8 cellular contexts compared by ENCODE assay signal in genomic region chr2:238462782-238463396, GRCh38. TPM values are rescaled to one million over a fixed set of nuclear protein-coding genes. Genes with fewer than 3 reads are reported as not detected.
A peak's percentile ranks its signal among the peaks of the same experiment; 100 is the strongest.
DNase-seq lines count a peak whose midpoint lies in the region; TF ChIP-seq lines count a peak whose summit lies in the region.

No MANE protein-coding gene starts in this region.

- H3K9me3 Mint-ChIP-seq in nephron progenitor cell: peaks cover 12% of the 10 kb centered on the region

- peaks cover 38% of the 10 kb centered on the region for H3K4me1 Mint-ChIP-seq in nephron progenitor cell

- H3K79me2 ChIP-seq in OCI-LY7 (ENCODE audit: insufficient read depth, low read depth, low read length): no peaks in the 10 kb centered on the region

- H3K9me3 ChIP-seq in OCI-LY7 (ENCODE audit: low read length): peaks cover 3% of the 10 kb centered on the region; the same call in 1 of the 2 replicates

- no peaks in the 10 kb centered on the region for H3K9me2 ChIP-seq in OCI-LY7 (ENCODE audit: insufficient read depth, low read length)

- no peak overlapping the region for H3K4me3 Mint-ChIP-seq in nephron progenitor cell

- H3K27me3 ChIP-seq in dorsolateral prefrontal cortex: no peaks in the 10 kb centered on the region

- H2AFZ ChIP-seq in OCI-LY7 (ENCODE audit: low read length): no peak overlapping the region

- POLR2A ChIA-PET in OCI-LY7 (lab: Charles Lee): no interaction called here

- H3K27ac Mint-ChIP-seq in nephron progenitor cell: no peak overlapping the region

- no peaks in the 10 kb centered on the region for H3K36me3 ChIP-seq in OCI-LY7 (ENCODE audit: insufficient read depth, low read length)

- H3K27ac ChIP-seq in OCI-LY7 (ENCODE audit: low read depth, low read length, poor library complexity, severe bottlenecking) (no peak overlapping the region), dorsolateral prefrontal cortex (no peak overlapping the region)

- peak; percentile 57 for DNase-seq in SIG-M5 treated with dmso at 0.1 percent for 504 hours (lab: John Stamatoyannopoulos, UW; ENCODE audit: unreplicated experiment)
- DNase-seq in SIG-M5 (lab: John Stamatoyannopoulos, UW): no peak
- peak; percentile 71 for DNase-seq in HT1080 (ENCODE audit: low read depth)
- peak; percentile 63 for DNase-seq in OCI-LY7 (ENCODE audit: low spot score)
- DNase-seq in dorsolateral prefrontal cortex: no peak
- DNase-seq in nephron progenitor cell: no peak
- DNase-seq in cerebellar nuclear complex (lab: John Stamatoyannopoulos, UW): no peak
- no peak for DNase-seq in NCI-H1436 (lab: John Stamatoyannopoulos, UW)

- CTCF ChIA-PET in OCI-LY7 (lab: Charles Lee; ENCODE audit: unreplicated experiment): no interaction called here

- no TSS peak for BruUV-seq in OCI-LY7 (replicated peaks; lab: Mats Ljungman, UMichigan)

- intact Hi-C loops in OCI-LY7 (cut with micrococcal nuclease; ENCODE audit: unreplicated experiment): loop anchor here (2.0 to 5.0 kb wide), 2 partner anchors 91 to 106 kb away; no protein-coding TSS in a partner anchor
- intact Hi-C loops in dorsolateral prefrontal cortex (cut with DNase I): no loop called here

- no peak overlapping the region for H3K4me2 ChIP-seq in OCI-LY7 (ENCODE audit: low read length)

- no peaks in the 10 kb centered on the region for H4K20me1 ChIP-seq in OCI-LY7 (ENCODE audit: insufficient read depth, low read length)

- peaks cover 6% of the 10 kb centered on the region for H3K27me3 Mint-ChIP-seq in nephron progenitor cell (ENCODE audit: low read depth, poor library complexity)

- no peaks in the 10 kb centered on the region for H3K4me1 ChIP-seq in OCI-LY7 (ENCODE audit: insufficient read depth, low read length, poor library complexity, severe bottlenecking)

- peak; percentile 88 for TF ChIP-seq CTCF in OCI-LY7 (conservative IDR thresholded peaks at IDR 0.05; ENCODE audit: low read length)
- TF ChIP-seq CTCF in dorsolateral prefrontal cortex (IDR thresholded peaks at IDR 0.05 in 54 of 56, conservative IDR thresholded peaks at IDR 0.05 in 2 of 56; ENCODE audit: low read depth in 1 of 56, partially characterized antibody in 56 of 56): peak in 53 of 56 donors; percentile 24 to 68 (median 44)
- TF ChIP-seq CTCF in nephron progenitor cell (IDR thresholded peaks at IDR 0.05): peak; percentile 49

- peaks cover 17% of the 10 kb centered on the region for H3K36me3 Mint-ChIP-seq in nephron progenitor cell (ENCODE audit: low read depth)

- H3K4me3 ChIP-seq in OCI-LY7 (ENCODE audit: low read depth, low read length, poor library complexity, severe bottlenecking): no peak overlapping the region
- H3K4me3 ChIP-seq in dorsolateral prefrontal cortex: no peak overlapping the region

RNA-seq across cellular contexts. Expression of gene ASB1, which starts 36.2 kb away (rescaled TPM):
- 49.9 and 56.6 TPM in 2 replicates for total RNA-seq in HT1080 (2014; rRNA removed; shearing (Covaris generic))
- polyA plus RNA-seq in HT1080 (2015; cell fraction: cytosol; rRNA removed): 57.8 and 61.7 TPM in 2 replicates
- 98.2 and 121 TPM in 2 replicates for polyA plus RNA-seq in HT1080 (2015; cell fraction: nucleus; rRNA removed)
- 18.0 and 19.4 TPM in 2 replicates for total RNA-seq in OCI-LY7 (2014; rRNA removed; shearing (Covaris generic))
- total RNA-seq in OCI-LY7 (2022) (37.7 and 49.6 TPM in 2 replicates), dorsolateral prefrontal cortex (10 to 100 TPM; 42.1 to 85.5 (median 55.7) TPM)

Comparison
In these comparisons a context has a peak if more than half of its experiments do, and no peak if none do; other contexts are left out.
1. DNase-seq: peak in SIG-M5 treated with dmso at 0.1 percent for 504 hours (single experiment), HT1080 (single experiment) and OCI-LY7 (single experiment); none in SIG-M5 (single experiment), dorsolateral prefrontal cortex (0 of 10), nephron progenitor cell (single experiment), cerebellar nuclear complex (0 of 2) and NCI-H1436 (single experiment).
2. Peak in every context shown above with its lines, with median percentiles within 50 percentile points of each other: CTCF ChIP-seq.